In genomic region chr12:26937443-26937862, GRCh38 we compare ENCODE assay signal across 1 cellular context.
TF ChIP-seq lines count a peak whose summit lies in the region.

No MANE protein-coding gene starts in this region.

TF ChIP-seq in HepG2, 621 proteins besides CTCF, POLR2A, EP300 and RAD21 (continued from another document):
- 0 out of 2 replicates have a peak, but pooled peaks have one; percentile 13 for TF ChIP-seq SAFB2 (CRISPR knock-in tag; IDR thresholded peaks at IDR 0.05; ENCODE audit: borderline replicate concordance, low read depth)
- TF ChIP-seq, protein P1, sequence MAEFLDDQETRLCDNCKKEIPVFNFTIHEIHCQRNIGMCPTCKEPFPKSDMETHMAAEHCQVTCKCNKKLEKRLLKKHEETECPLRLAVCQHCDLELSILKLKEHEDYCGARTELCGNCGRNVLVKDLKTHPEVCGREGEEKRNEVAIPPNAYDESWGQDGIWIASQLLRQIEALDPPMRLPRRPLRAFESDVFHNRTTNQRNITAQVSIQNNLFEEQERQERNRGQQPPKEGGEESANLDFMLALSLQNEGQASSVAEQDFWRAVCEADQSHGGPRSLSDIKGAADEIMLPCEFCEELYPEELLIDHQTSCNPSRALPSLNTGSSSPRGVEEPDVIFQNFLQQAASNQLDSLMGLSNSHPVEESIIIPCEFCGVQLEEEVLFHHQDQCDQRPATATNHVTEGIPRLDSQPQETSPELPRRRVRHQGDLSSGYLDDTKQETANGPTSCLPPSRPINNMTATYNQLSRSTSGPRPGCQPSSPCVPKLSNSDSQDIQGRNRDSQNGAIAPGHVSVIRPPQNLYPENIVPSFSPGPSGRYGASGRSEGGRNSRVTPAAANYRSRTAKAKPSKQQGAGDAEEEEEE (CRISPR knock-in tag; IDR thresholded peaks at IDR 0.05; ENCODE audit: borderline replicate concordance): 0 out of 2 replicates have a peak, but pooled peaks have one; percentile 15
- TF ChIP-seq, protein P2, sequence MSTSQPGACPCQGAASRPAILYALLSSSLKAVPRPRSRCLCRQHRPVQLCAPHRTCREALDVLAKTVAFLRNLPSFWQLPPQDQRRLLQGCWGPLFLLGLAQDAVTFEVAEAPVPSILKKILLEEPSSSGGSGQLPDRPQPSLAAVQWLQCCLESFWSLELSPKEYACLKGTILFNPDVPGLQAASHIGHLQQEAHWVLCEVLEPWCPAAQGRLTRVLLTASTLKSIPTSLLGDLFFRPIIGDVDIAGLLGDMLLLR (CRISPR knock-in tag; IDR thresholded peaks at IDR 0.05): 0 out of 2 replicates have a peak, but pooled peaks have one; percentile 67
- no peak for TF ChIP-seq ZNF354B (CRISPR knock-in tag; IDR thresholded peaks at IDR 0.05)
- no peak for TF ChIP-seq SYNCRIP (IDR thresholded peaks at IDR 0.05; ENCODE audit: insufficient read depth, low read depth, low read length)
- no peak for TF ChIP-seq ETV6 (CRISPR knock-in tag; conservative IDR thresholded peaks at IDR 0.05)
- 0 out of 2 replicates have a peak, but pooled peaks have one; percentile 58 for TF ChIP-seq KDM5A (IDR thresholded peaks at IDR 0.05; ENCODE audit: borderline replicate concordance, low read length)
- 0 out of 2 replicates have a peak, but pooled peaks have one; percentile 62 for TF ChIP-seq CC2D1A (CRISPR knock-in tag; IDR thresholded peaks at IDR 0.05)
- TF ChIP-seq ZFX (CRISPR knock-in tag; IDR thresholded peaks at IDR 0.05; ENCODE audit: low read depth): no peak
- TF ChIP-seq ZNF570 (CRISPR knock-in tag; IDR thresholded peaks at IDR 0.05; ENCODE audit: borderline replicate concordance): no peak
- 0 out of 2 replicates have a peak, but pooled peaks have one; percentile 0 for TF ChIP-seq ZSCAN29 (CRISPR knock-in tag; conservative IDR thresholded peaks at IDR 0.05)
- no peak for TF ChIP-seq MBNL3 (CRISPR knock-in tag; conservative IDR thresholded peaks at IDR 0.05)
- TF ChIP-seq ARNTL (CRISPR knock-in tag; IDR thresholded peaks at IDR 0.05): peak; percentile 6; the same call in 1 of the 2 replicates
